ENCODE assay signal across 14 cellular contexts in genomic region chr3:71232175-71232679, GRCh38.
"Had no signal": no experiment of that assay in that cellular context is flagged by ENCODE, and none has a peak within 500 bp of the region (broad histone marks: within the 10 kb centered on the region; RNA-seq: fewer than 3 reads in every experiment).

No MANE protein-coding gene starts in this region.

- H3K9me3 Mint-ChIP-seq: activated CD4-positive, alpha-beta T cell treated with anti-CD3 and anti-CD28 coated beads, Interleukin-2, amount 10 ng/mL, durations not matched to agents 24 days and 14 days; activated T-helper 1 cell treated with anti-CD3 and anti-CD28 coated beads, Interleukin-12 subunit alpha, Interleukin-12 subunit beta, Interleukin-2, Interleukin-4 antibody, amounts not matched to agents 30 ng/mL and 10 ng/mL and 1 ng/mL, durations not matched to agents 14 hours and 24 hours and 36 hours; neural crest cell had no signal

- H3K9me3 ChIP-seq: heart left ventricle, ovary, tibial artery, vagina had no signal

- H3K36me3 ChIP-seq: heart left ventricle, ovary, tibial artery, vagina had no signal

- H3K27ac Mint-ChIP-seq: activated CD4-positive, alpha-beta T cell treated with anti-CD3 and anti-CD28 coated beads, Interleukin-2, amount 10 ng/mL, durations not matched to agents 24 days and 14 days; activated CD8-positive, alpha-beta memory T cell treated with anti-CD3 and anti-CD28 coated beads, Interleukin-2, amount 10 ng/mL, durations not matched to agents 7 days and 5 days; activated T-helper 1 cell treated with anti-CD3 and anti-CD28 coated beads, Interleukin-12 subunit alpha, Interleukin-12 subunit beta, Interleukin-2, Interleukin-4 antibody, amounts not matched to agents 30 ng/mL and 10 ng/mL and 1 ng/mL, durations not matched to agents 14 hours and 24 hours and 36 hours had no signal

- H3K4me3 Mint-ChIP-seq: activated CD4-positive, alpha-beta T cell treated with anti-CD3 and anti-CD28 coated beads, Interleukin-2, amount 10 ng/mL, durations not matched to agents 24 days and 14 days; activated CD8-positive, alpha-beta memory T cell treated with anti-CD3 and anti-CD28 coated beads, Interleukin-2, amount 10 ng/mL, durations not matched to agents 7 days and 5 days; activated T-helper 1 cell treated with anti-CD3 and anti-CD28 coated beads, Interleukin-12 subunit alpha, Interleukin-12 subunit beta, Interleukin-2, Interleukin-4 antibody, amounts not matched to agents 30 ng/mL and 10 ng/mL and 1 ng/mL, durations not matched to agents 14 hours and 24 hours and 36 hours; neural crest cell had no signal

- H3K27me3 ChIP-seq: heart left ventricle, ovary, tibial artery, vagina had no signal

- DNase-seq: activated CD4-positive, alpha-beta T cell treated with anti-CD3 and anti-CD28 coated beads, Interleukin-2, amount 10 ng/mL, durations not matched to agents 24 days and 14 days; activated CD8-positive, alpha-beta memory T cell treated with anti-CD3 and anti-CD28 coated beads, Interleukin-2, amount 10 ng/mL, durations not matched to agents 7 days and 5 days; caudate nucleus; cortex of kidney; effector CD8-positive, alpha-beta T cell; heart left ventricle; mammary epithelial cell; ovary; stimulated activated CD4-positive, alpha-beta T cell treated with anti-CD3 and anti-CD28 coated beads, Interleukin-2, amount 100 ng/mL, for 48 hours; tibial artery had no signal

- H3K4me3 ChIP-seq: heart left ventricle, ovary, tibial artery, vagina had no signal

- H3K27ac ChIP-seq: heart left ventricle, ovary, vagina had no signal

- ATAC-seq: activated CD8-positive, alpha-beta memory T cell treated with anti-CD3 and anti-CD28 coated beads, Interleukin-2, amount 10 ng/mL, durations not matched to agents 7 days and 5 days; heart left ventricle; left lobe of liver had no signal

- H3K4me1 ChIP-seq: vagina had no signal
